Comparison of ENCODE assay signal across 9 cellular contexts in genomic region chr10:59922907-59923306, GRCh38.
"Had no signal": no experiment of that assay in that cellular context is flagged by ENCODE, and none has a peak within 500 bp of the region (broad histone marks: within the 10 kb centered on the region; RNA-seq: fewer than 3 reads in every experiment).

No MANE protein-coding gene starts in this region.

- H2AFZ ChIP-seq: GM23248, GM23338 had no signal

- ATAC-seq: GM23338 had no signal

- H3K27ac ChIP-seq: GM23248 had no signal

- FAIRE-seq: H1 had no signal

- H3K4me1 ChIP-seq: HAP-1 had no signal

- H3K4me2 ChIP-seq: GM23338 had no signal

- H3K9me3 ChIP-seq: HAP-1 had no signal

- H3K36me3 ChIP-seq: HAP-1 had no signal

- H3K9ac ChIP-seq: GM23248 had no signal

- DNase-seq: GM23248, GOT3, H7, H9, HCEC 1CT, HFFc6 had no signal

- H3K4me3 ChIP-seq: GM23248, GM23338, HAP-1 had no signal
